Comparison of ENCODE assay signal across 20 cellular contexts in genomic region chr9:96609732-96610131, GRCh38. TPM values are rescaled to one million over a fixed set of nuclear protein-coding genes. Genes with fewer than 3 reads are reported as not detected.
DNase-seq lines count a peak whose midpoint lies in the region; ATAC-seq and TF ChIP-seq lines count a peak whose summit lies in the region.
"Had no signal": no experiment of that assay in that cellular context is flagged by ENCODE, and none has a peak within 500 bp of the region (broad histone marks: within the 10 kb centered on the region; RNA-seq: fewer than 3 reads in every experiment).

No MANE protein-coding gene starts in this region.

- no peaks in the 10 kb centered on the region for H3K27me3 ChIP-seq in ovary
- H3K27me3 ChIP-seq: BE2C, BLaER1 had no signal

- H3K9me3 ChIP-seq in mucosa of descending colon, result no peaks in the 10 kb centered on the region
- no peaks in the 10 kb centered on the region for H3K9me3 ChIP-seq in ovary
- H3K9me3 ChIP-seq: BE2C, BLaER1 had no signal

- no peak for TF ChIP-seq POLR2A in ovary (IDR thresholded peaks at IDR 0.05)

- no peak overlapping the region for H3K4me3 ChIP-seq in mucosa of descending colon
- no peak overlapping the region for H3K4me3 ChIP-seq in ovary
- H3K4me3 ChIP-seq: BLaER1 had no signal

- H3K36me3 ChIP-seq in mucosa of descending colon (ENCODE audit: low read depth) (no peaks in the 10 kb centered on the region), ovary (no peaks in the 10 kb centered on the region)
- H3K36me3 ChIP-seq: BE2C, BLaER1 had no signal

- ATAC-seq in mucosa of descending colon, result no peak

- TF ChIP-seq CTCF in mucosa of descending colon (IDR thresholded peaks at IDR 0.05) (no peak), ovary (IDR thresholded peaks at IDR 0.05) (no peak)

- no peak for TF ChIP-seq EP300 in ovary (IDR thresholded peaks at IDR 0.05)

- no peaks in the 10 kb centered on the region for H3K4me1 ChIP-seq in mucosa of descending colon (ENCODE audit: low read depth)
- no peaks in the 10 kb centered on the region for H3K4me1 ChIP-seq in ovary (ENCODE audit: insufficient read depth)

- DNase-seq in medulla oblongata (ENCODE audit: extremely low spot score) (peak; percentile 37), pons (ENCODE audit: low spot score) (peak; percentile 73), superior temporal gyrus (ENCODE audit: extremely low spot score) (peak; percentile 70), mucosa of descending colon (no peak), ovary (no peak), DMS153 (lab: John Stamatoyannopoulos, UW) (no peak), H4 (ENCODE audit: low spot score) (no peak)
- DNase-seq: 8988T; ACHN; BE2C; C1 segment of cervical spinal cord; CD4-positive, alpha-beta memory T cell; CD4-positive, CD25-positive, alpha-beta regulatory T cell; CD8-positive, alpha-beta memory T cell; COR-L47; DMS 273 treated with DMSO at 0.1 percent for 48 hours; DMS79 treated with DMSO at 0.1 percent for 48 hours; GF-D8 had no signal

- intact Hi-C loops in mucosa of descending colon (cut with DNase I, micrococcal nuclease) (no loop called here), ovary (cut with DNase I) (no loop called here)

- H3K27ac ChIP-seq in angular gyrus (ENCODE audit: low read depth, low read length) (peak overlapping the region; percentile 10), ovary (no peak overlapping the region)
- H3K27ac ChIP-seq: BLaER1 had no signal

RNA-seq across cellular contexts. Expression of gene CDC14B, which starts 9.9 kb away (rescaled TPM):
- total RNA-seq in mucosa of descending colon (10 to 100 TPM; 14.2 to 21.2 (median 16.2) TPM), ovary (10 to 100 TPM in 5 of 7 donors, 1 to 10 TPM in 2; 8.1 to 15.3 (median 11.4) TPM)
- polyA plus RNA-seq in ovary, result 10 to 100 TPM in 1 of 2 donors, 1 to 10 TPM in 1; 5.9 to 14.9 TPM
- total RNA-seq in H4 (2014; rRNA removed; shearing (Covaris generic)), result 14.4 TPM in 2 replicates

RNA-seq across cellular contexts. Expression of gene PRXL2C, which starts 45.4 kb away (rescaled TPM):
- total RNA-seq in mucosa of descending colon (10 to 100 TPM in 1 of 3 donors, 1 to 10 TPM in 2; 2.5 to 15.1 (median 8.8) TPM), ovary (10 to 100 TPM; 10.6 to 21.2 (median 14.9) TPM)
- 1 to 10 TPM; 6.6 to 9.6 TPM for polyA plus RNA-seq in ovary
- total RNA-seq in H4 (2014; rRNA removed; shearing (Covaris generic)), result 15.0 TPM in 2 replicates

Comparison
In these comparisons a context has a peak if more than half of its experiments do, and no peak if none do; other contexts are left out.
1. DNase-seq: peak in medulla oblongata (single experiment), pons (single experiment) and superior temporal gyrus (single experiment); none in mucosa of descending colon (0 of 3), ovary (0 of 5), DMS153 (single experiment) and H4 (single experiment).